In the genomic region with DNA sequence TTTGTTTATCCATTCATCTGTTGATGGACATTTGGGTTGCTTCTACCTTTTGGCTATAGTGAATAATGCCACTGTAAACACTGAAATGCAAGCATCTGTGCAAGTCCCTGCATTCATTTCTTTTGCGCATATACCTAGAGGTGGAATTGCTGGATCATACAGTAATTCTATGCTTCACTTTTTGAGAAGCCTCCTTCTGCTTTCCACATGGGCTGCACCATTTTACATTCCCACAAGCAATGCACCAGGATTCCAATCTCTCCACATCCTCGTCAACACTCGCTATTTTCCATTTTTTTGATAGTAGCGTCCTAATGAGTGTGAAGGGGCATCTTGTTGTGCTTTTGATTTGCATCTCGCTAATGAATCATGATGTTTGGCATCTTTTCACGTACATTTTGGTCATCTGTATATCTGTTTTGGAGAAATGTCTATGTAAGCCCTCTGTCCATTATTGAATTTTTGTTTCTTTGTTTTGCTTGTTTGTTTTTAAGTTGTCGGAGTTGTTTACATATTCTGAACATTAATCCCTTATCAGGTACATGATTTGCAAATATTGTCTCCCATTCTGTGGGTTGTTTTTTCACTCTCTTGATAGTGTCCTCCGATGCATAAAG, we compare ENCODE assay signal across 1 cellular context.
TF ChIP-seq lines count a peak whose summit lies in the region.

No MANE protein-coding gene starts in this region.

TF ChIP-seq in K562, 482 proteins besides CTCF, POLR2A, EP300 and RAD21 (continued from another document and continues in another):
- TF ChIP-seq, protein P1, sequence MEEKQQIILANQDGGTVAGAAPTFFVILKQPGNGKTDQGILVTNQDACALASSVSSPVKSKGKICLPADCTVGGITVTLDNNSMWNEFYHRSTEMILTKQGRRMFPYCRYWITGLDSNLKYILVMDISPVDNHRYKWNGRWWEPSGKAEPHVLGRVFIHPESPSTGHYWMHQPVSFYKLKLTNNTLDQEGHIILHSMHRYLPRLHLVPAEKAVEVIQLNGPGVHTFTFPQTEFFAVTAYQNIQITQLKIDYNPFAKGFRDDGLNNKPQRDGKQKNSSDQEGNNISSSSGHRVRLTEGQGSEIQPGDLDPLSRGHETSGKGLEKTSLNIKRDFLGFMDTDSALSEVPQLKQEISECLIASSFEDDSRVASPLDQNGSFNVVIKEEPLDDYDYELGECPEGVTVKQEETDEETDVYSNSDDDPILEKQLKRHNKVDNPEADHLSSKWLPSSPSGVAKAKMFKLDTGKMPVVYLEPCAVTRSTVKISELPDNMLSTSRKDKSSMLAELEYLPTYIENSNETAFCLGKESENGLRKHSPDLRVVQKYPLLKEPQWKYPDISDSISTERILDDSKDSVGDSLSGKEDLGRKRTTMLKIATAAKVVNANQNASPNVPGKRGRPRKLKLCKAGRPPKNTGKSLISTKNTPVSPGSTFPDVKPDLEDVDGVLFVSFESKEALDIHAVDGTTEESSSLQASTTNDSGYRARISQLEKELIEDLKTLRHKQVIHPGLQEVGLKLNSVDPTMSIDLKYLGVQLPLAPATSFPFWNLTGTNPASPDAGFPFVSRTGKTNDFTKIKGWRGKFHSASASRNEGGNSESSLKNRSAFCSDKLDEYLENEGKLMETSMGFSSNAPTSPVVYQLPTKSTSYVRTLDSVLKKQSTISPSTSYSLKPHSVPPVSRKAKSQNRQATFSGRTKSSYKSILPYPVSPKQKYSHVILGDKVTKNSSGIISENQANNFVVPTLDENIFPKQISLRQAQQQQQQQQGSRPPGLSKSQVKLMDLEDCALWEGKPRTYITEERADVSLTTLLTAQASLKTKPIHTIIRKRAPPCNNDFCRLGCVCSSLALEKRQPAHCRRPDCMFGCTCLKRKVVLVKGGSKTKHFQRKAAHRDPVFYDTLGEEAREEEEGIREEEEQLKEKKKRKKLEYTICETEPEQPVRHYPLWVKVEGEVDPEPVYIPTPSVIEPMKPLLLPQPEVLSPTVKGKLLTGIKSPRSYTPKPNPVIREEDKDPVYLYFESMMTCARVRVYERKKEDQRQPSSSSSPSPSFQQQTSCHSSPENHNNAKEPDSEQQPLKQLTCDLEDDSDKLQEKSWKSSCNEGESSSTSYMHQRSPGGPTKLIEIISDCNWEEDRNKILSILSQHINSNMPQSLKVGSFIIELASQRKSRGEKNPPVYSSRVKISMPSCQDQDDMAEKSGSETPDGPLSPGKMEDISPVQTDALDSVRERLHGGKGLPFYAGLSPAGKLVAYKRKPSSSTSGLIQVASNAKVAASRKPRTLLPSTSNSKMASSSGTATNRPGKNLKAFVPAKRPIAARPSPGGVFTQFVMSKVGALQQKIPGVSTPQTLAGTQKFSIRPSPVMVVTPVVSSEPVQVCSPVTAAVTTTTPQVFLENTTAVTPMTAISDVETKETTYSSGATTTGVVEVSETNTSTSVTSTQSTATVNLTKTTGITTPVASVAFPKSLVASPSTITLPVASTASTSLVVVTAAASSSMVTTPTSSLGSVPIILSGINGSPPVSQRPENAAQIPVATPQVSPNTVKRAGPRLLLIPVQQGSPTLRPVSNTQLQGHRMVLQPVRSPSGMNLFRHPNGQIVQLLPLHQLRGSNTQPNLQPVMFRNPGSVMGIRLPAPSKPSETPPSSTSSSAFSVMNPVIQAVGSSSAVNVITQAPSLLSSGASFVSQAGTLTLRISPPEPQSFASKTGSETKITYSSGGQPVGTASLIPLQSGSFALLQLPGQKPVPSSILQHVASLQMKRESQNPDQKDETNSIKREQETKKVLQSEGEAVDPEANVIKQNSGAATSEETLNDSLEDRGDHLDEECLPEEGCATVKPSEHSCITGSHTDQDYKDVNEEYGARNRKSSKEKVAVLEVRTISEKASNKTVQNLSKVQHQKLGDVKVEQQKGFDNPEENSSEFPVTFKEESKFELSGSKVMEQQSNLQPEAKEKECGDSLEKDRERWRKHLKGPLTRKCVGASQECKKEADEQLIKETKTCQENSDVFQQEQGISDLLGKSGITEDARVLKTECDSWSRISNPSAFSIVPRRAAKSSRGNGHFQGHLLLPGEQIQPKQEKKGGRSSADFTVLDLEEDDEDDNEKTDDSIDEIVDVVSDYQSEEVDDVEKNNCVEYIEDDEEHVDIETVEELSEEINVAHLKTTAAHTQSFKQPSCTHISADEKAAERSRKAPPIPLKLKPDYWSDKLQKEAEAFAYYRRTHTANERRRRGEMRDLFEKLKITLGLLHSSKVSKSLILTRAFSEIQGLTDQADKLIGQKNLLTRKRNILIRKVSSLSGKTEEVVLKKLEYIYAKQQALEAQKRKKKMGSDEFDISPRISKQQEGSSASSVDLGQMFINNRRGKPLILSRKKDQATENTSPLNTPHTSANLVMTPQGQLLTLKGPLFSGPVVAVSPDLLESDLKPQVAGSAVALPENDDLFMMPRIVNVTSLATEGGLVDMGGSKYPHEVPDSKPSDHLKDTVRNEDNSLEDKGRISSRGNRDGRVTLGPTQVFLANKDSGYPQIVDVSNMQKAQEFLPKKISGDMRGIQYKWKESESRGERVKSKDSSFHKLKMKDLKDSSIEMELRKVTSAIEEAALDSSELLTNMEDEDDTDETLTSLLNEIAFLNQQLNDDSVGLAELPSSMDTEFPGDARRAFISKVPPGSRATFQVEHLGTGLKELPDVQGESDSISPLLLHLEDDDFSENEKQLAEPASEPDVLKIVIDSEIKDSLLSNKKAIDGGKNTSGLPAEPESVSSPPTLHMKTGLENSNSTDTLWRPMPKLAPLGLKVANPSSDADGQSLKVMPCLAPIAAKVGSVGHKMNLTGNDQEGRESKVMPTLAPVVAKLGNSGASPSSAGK (IDR thresholded peaks at IDR 0.05): peak; percentile 34; the same call in 1 of the 2 replicates
- TF ChIP-seq POLR3A (IDR thresholded peaks at IDR 0.05; ENCODE audit: borderline replicate concordance, extremely low read depth, insufficient read depth, insufficient read length) (no peak), KLF1 (tag; IDR thresholded peaks at IDR 0.05) (no peak), NFYB (IDR thresholded peaks at IDR 0.05; ENCODE audit: extremely low read depth, insufficient read length) (no peak), HDAC1 (IDR thresholded peaks at IDR 0.05) (peak in 1 of 2 experiments; percentile 69; a peak in 2 of 4 replicates), LARP7 (IDR thresholded peaks at IDR 0.05) (no peak), ZNF717 (CRISPR knock-in tag; IDR thresholded peaks at IDR 0.05) (no peak), CEBPG (CRISPR knock-in tag; IDR thresholded peaks at IDR 0.05) (no peak), CEBPG (tag; conservative IDR thresholded peaks at IDR 0.05 in 1 of 2, IDR thresholded peaks at IDR 0.05 in 1 of 2) (no peak), ZNF347 (CRISPR knock-in tag; IDR thresholded peaks at IDR 0.05; ENCODE audit: low read depth) (no peak), ZC3H4 (CRISPR knock-in tag; IDR thresholded peaks at IDR 0.05; ENCODE audit: borderline replicate concordance) (no peak), CBX2 (IDR thresholded peaks at IDR 0.05; ENCODE audit: insufficient read depth, low read length, poor library complexity, severe bottlenecking) (no peak), CTBP1 (IDR thresholded peaks at IDR 0.05; ENCODE audit: borderline replicate concordance) (no peak), GATA2 (CRISPR knock-in tag; IDR thresholded peaks at IDR 0.05) (no peak), MTA1 (IDR thresholded peaks at IDR 0.05; ENCODE audit: borderline replicate concordance) (peak; percentile 42; the same call in 1 of the 2 replicates), EZH2 (IDR thresholded peaks at IDR 0.05; ENCODE audit: borderline replicate concordance, low read depth, low read length) (no peak), BCOR (IDR thresholded peaks at IDR 0.05) (peak; percentile 17; the same call in 1 of the 2 replicates), MEIS2 (IDR thresholded peaks at IDR 0.05; ENCODE audit: partially characterized antibody) (peak; percentile 63), ZNF668 (CRISPR knock-in tag; IDR thresholded peaks at IDR 0.05) (no peak), ARID1B (IDR thresholded peaks at IDR 0.05) (peak; percentile 16), TOE1 (IDR thresholded peaks at IDR 0.05; ENCODE audit: borderline replicate concordance) (no peak; the same call in 1 of the 2 replicates), TOE1 (CRISPR knock-in tag; IDR thresholded peaks at IDR 0.05; ENCODE audit: borderline replicate concordance, low read depth) (no peak), ZNF384 (IDR thresholded peaks at IDR 0.05; ENCODE audit: low read depth, low read length) (no peak), ZKSCAN8 (CRISPR knock-in tag; IDR thresholded peaks at IDR 0.05) (no peak), FOSL1 (tag; conservative IDR thresholded peaks at IDR 0.05) (no peak), ZNF274 (IDR thresholded peaks at IDR 0.05; ENCODE audit: borderline replicate concordance, low read depth, low read length) (no peak), MTA3 (IDR thresholded peaks at IDR 0.05; ENCODE audit: borderline replicate concordance) (no peak), GABPB1 (CRISPR knock-in tag; IDR thresholded peaks at IDR 0.05) (no peak), XRCC3 (IDR thresholded peaks at IDR 0.05) (no peak), HDGF (IDR thresholded peaks at IDR 0.05) (peak; percentile 68; the same call in 1 of the 2 replicates), NFATC3 (IDR thresholded peaks at IDR 0.05) (0 out of 2 replicates have a peak, but pooled peaks have one; percentile 27)
- TF ChIP-seq, protein P2, sequence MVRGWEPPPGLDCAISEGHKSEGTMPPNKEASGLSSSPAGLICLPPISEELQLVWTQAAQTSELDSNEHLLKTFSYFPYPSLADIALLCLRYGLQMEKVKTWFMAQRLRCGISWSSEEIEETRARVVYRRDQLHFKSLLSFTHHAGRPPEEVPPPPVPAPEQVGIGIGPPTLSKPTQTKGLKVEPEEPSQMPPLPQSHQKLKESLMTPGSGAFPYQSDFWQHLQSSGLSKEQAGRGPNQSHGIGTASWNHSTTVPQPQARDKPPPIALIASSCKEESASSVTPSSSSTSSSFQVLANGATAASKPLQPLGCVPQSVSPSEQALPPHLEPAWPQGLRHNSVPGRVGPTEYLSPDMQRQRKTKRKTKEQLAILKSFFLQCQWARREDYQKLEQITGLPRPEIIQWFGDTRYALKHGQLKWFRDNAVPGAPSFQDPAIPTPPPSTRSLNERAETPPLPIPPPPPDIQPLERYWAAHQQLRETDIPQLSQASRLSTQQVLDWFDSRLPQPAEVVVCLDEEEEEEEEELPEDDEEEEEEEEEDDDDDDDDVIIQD (CRISPR knock-in tag; IDR thresholded peaks at IDR 0.05): no peak
- TF ChIP-seq, protein P3, sequence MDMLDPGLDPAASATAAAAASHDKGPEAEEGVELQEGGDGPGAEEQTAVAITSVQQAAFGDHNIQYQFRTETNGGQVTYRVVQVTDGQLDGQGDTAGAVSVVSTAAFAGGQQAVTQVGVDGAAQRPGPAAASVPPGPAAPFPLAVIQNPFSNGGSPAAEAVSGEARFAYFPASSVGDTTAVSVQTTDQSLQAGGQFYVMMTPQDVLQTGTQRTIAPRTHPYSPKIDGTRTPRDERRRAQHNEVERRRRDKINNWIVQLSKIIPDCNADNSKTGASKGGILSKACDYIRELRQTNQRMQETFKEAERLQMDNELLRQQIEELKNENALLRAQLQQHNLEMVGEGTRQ (CRISPR knock-in tag; IDR thresholded peaks at IDR 0.05): no peak
- TF ChIP-seq, protein P4, sequence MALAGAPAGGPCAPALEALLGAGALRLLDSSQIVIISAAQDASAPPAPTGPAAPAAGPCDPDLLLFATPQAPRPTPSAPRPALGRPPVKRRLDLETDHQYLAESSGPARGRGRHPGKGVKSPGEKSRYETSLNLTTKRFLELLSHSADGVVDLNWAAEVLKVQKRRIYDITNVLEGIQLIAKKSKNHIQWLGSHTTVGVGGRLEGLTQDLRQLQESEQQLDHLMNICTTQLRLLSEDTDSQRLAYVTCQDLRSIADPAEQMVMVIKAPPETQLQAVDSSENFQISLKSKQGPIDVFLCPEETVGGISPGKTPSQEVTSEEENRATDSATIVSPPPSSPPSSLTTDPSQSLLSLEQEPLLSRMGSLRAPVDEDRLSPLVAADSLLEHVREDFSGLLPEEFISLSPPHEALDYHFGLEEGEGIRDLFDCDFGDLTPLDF (CRISPR knock-in tag; IDR thresholded peaks at IDR 0.05): no peak
- TF ChIP-seq, protein P5, sequence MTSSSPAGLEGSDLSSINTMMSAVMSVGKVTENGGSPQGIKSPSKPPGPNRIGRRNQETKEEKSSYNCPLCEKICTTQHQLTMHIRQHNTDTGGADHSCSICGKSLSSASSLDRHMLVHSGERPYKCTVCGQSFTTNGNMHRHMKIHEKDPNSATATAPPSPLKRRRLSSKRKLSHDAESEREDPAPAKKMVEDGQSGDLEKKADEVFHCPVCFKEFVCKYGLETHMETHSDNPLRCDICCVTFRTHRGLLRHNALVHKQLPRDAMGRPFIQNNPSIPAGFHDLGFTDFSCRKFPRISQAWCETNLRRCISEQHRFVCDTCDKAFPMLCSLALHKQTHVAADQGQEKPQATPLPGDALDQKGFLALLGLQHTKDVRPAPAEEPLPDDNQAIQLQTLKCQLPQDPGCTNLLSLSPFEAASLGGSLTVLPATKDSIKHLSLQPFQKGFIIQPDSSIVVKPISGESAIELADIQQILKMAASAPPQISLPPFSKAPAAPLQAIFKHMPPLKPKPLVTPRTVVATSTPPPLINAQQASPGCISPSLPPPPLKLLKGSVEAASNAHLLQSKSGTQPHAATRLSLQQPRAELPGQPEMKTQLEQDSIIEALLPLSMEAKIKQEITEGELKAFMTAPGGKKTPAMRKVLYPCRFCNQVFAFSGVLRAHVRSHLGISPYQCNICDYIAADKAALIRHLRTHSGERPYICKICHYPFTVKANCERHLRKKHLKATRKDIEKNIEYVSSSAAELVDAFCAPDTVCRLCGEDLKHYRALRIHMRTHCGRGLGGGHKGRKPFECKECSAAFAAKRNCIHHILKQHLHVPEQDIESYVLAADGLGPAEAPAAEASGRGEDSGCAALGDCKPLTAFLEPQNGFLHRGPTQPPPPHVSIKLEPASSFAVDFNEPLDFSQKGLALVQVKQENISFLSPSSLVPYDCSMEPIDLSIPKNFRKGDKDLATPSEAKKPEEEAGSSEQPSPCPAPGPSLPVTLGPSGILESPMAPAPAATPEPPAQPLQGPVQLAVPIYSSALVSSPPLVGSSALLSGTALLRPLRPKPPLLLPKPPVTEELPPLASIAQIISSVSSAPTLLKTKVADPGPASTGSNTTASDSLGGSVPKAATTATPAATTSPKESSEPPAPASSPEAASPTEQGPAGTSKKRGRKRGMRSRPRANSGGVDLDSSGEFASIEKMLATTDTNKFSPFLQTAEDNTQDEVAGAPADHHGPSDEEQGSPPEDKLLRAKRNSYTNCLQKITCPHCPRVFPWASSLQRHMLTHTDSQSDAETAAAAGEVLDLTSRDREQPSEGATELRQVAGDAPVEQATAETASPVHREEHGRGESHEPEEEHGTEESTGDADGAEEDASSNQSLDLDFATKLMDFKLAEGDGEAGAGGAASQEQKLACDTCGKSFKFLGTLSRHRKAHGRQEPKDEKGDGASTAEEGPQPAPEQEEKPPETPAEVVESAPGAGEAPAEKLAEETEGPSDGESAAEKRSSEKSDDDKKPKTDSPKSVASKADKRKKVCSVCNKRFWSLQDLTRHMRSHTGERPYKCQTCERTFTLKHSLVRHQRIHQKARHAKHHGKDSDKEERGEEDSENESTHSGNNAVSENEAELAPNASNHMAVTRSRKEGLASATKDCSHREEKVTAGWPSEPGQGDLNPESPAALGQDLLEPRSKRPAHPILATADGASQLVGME (CRISPR knock-in tag; IDR thresholded peaks at IDR 0.05): no peak
- TF ChIP-seq, protein P6, sequence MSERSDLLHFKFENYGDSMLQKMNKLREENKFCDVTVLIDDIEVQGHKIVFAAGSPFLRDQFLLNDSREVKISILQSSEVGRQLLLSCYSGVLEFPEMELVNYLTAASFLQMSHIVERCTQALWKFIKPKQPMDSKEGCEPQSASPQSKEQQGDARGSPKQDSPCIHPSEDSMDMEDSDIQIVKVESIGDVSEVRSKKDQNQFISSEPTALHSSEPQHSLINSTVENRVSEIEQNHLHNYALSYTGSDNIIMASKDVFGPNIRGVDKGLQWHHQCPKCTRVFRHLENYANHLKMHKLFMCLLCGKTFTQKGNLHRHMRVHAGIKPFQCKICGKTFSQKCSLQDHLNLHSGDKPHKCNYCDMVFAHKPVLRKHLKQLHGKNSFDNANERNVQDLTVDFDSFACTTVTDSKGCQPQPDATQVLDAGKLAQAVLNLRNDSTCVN (CRISPR knock-in tag; IDR thresholded peaks at IDR 0.05): no peak
